12 cellular contexts compared by ENCODE assay signal in genomic region chr18:74840492-74841167, GRCh38.
DNase-seq lines count a peak whose midpoint lies in the region; ATAC-seq and TF ChIP-seq lines count a peak whose summit lies in the region.
"Had no signal": no experiment of that assay in that cellular context is flagged by ENCODE, and none has a peak within 500 bp of the region (broad histone marks: within the 10 kb centered on the region; RNA-seq: fewer than 3 reads in every experiment).

No MANE protein-coding gene starts in this region.

- H3K27ac Mint-ChIP-seq in activated T-helper 1 cell treated with anti-CD3 and anti-CD28 coated beads, Interleukin-12 subunit alpha, Interleukin-12 subunit beta, Interleukin-2, Interleukin-4 antibody, amounts not matched to agents 30 ng/mL and 10 ng/mL and 1 ng/mL, durations not matched to agents 14 hours and 24 hours and 36 hours = peak overlapping the region; percentile 71

- CTCF ChIA-PET in IMR-90 (lab: Yijun Ruan, JAX) (interaction anchor here (0.6 kb wide), 1 partner anchor 139 kb away, joined by 3 read pairs; no protein-coding TSS in a partner anchor), A673 (lab: Charles Lee) (no interaction called here)

- H3K27me3 ChIP-seq in IMR-90 (ENCODE audit: control insufficient read depth, insufficient read depth, low read length) = no peaks in the 10 kb centered on the region
- H3K27me3 ChIP-seq in A673 (replicated peaks; ENCODE audit: insufficient read depth, low read depth, low read length, poor library complexity) = no peaks in the 10 kb centered on the region

- no peak overlapping the region for H3K27ac ChIP-seq in IMR-90 (ENCODE audit: insufficient read depth, low read length)
- no peak overlapping the region for H3K27ac ChIP-seq in A673 (ENCODE audit: low read depth, low read length, poor library complexity, severe bottlenecking)

- BruUV-seq in IMR-90 (replicated peaks; lab: Mats Ljungman, UMichigan) (no TSS peak), A673 (replicated peaks; lab: Mats Ljungman, UMichigan) (no TSS peak)

- DNase-seq in DMS153 (lab: John Stamatoyannopoulos, UW) (peak; percentile 87), IMR-90 (peak; percentile 82), left colon (no peak), A673 (ENCODE audit: low spot score) (no peak), Ammon's horn (ENCODE audit: low spot score) (no peak), AML-193 (lab: John Stamatoyannopoulos, UW) (no peak)
- DNase-seq in activated T-helper 1 cell treated with anti-CD3 and anti-CD28 coated beads, Interleukin-12 subunit alpha, Interleukin-12 subunit beta, Interleukin-2, Interleukin-4 antibody, amounts not matched to agents 30 ng/mL and 10 ng/mL and 1 ng/mL, durations not matched to agents 14 hours and 24 hours and 36 hours (ENCODE audit: low spot score) = no peak
- no peak for DNase-seq in activated effector memory CD4-positive, alpha-beta T cell treated with Interleukin-2 at 50 U/mL for 16 hours
- DNase-seq: NCI-H774, occipital lobe had no signal

- H4K91ac ChIP-seq in IMR-90 (ENCODE audit: insufficient read depth, low read depth, low read length) = peak overlapping the region; percentile 36

- H4K8ac ChIP-seq in IMR-90 (ENCODE audit: low read depth in 2 of 2, low read length in 2 of 2) = peak overlapping the region; percentile 27 to 58

- no peaks in the 10 kb centered on the region for H3K27me3 Mint-ChIP-seq in activated T-helper 1 cell treated with anti-CD3 and anti-CD28 coated beads, Interleukin-12 subunit alpha, Interleukin-12 subunit beta, Interleukin-2, Interleukin-4 antibody, amounts not matched to agents 30 ng/mL and 10 ng/mL and 1 ng/mL, durations not matched to agents 14 hours and 24 hours and 36 hours (ENCODE audit: insufficient read depth)
- H3K27me3 Mint-ChIP-seq: central memory CD8-positive, alpha-beta T cell; IgD-negative memory B cell had no signal

- H4K20me1 ChIP-seq in IMR-90 (ENCODE audit: insufficient read depth, low read length) = no peaks in the 10 kb centered on the region

- TF ChIP-seq CTCF in IMR-90 (conservative IDR thresholded peaks at IDR 0.05; ENCODE audit: low read depth, low read length) = no peak
- no peak for TF ChIP-seq CTCF in A673 (conservative IDR thresholded peaks at IDR 0.05; ENCODE audit: low read depth, low read length)

- H3K9me3 Mint-ChIP-seq in activated T-helper 1 cell treated with anti-CD3 and anti-CD28 coated beads, Interleukin-12 subunit alpha, Interleukin-12 subunit beta, Interleukin-2, Interleukin-4 antibody, amounts not matched to agents 30 ng/mL and 10 ng/mL and 1 ng/mL, durations not matched to agents 14 hours and 24 hours and 36 hours = peaks cover 5% of the 10 kb centered on the region
- H3K9me3 Mint-ChIP-seq: central memory CD8-positive, alpha-beta T cell; IgD-negative memory B cell had no signal

- peak overlapping the region; percentile 19 for H3K4me3 Mint-ChIP-seq in activated T-helper 1 cell treated with anti-CD3 and anti-CD28 coated beads, Interleukin-12 subunit alpha, Interleukin-12 subunit beta, Interleukin-2, Interleukin-4 antibody, amounts not matched to agents 30 ng/mL and 10 ng/mL and 1 ng/mL, durations not matched to agents 14 hours and 24 hours and 36 hours
- H3K4me3 Mint-ChIP-seq: central memory CD8-positive, alpha-beta T cell had no signal

- dilution Hi-C loops in IMR-90 (cut with HindIII; ENCODE audit: low sequenced_read_pairs, unreplicated experiment) = no loop called here

- H3K4me1 ChIP-seq in IMR-90 (ENCODE audit: control insufficient read depth, insufficient read depth, low read length) (peaks cover 12% of the 10 kb centered on the region), A673 (ENCODE audit: insufficient read depth, low read length, poor library complexity, severe bottlenecking) (no peaks in the 10 kb centered on the region)

- peak overlapping the region; percentile 27; the same call in 1 of the 2 replicates for H4K5ac ChIP-seq in IMR-90 (ENCODE audit: low read depth, low read length)

- no peak for TF ChIP-seq POLR2A in IMR-90 (IDR thresholded peaks at IDR 0.05; ENCODE audit: low read depth, low read length)

- H3K4me2 ChIP-seq in IMR-90 (ENCODE audit: low read depth, low read length) = no peak overlapping the region; the same call in 1 of the 2 replicates

- H3K4ac ChIP-seq in IMR-90 (ENCODE audit: low read depth, low read length) = peak overlapping the region; percentile 53

- no peaks in the 10 kb centered on the region for H3K9me3 ChIP-seq in IMR-90 (ENCODE audit: control insufficient read depth, insufficient read depth, low read length)
- H3K9me3 ChIP-seq in A673 (ENCODE audit: low read depth, low read length, poor library complexity, severe bottlenecking) = no peaks in the 10 kb centered on the region

- peak overlapping the region; percentile 66 for H2AK5ac ChIP-seq in IMR-90 (ENCODE audit: low read depth, low read length)

- no peak overlapping the region for H3K56ac ChIP-seq in IMR-90 (ENCODE audit: extremely low read depth, insufficient read depth, low read length)

- TF ChIP-seq RAD21 in IMR-90 (IDR thresholded peaks at IDR 0.05; ENCODE audit: low read length) = no peak

- H3K18ac ChIP-seq in IMR-90 (ENCODE audit: low read depth, low read length) = peak overlapping the region; percentile 50; the same call in 1 of the 2 replicates

- H3K36me3 Mint-ChIP-seq in activated T-helper 1 cell treated with anti-CD3 and anti-CD28 coated beads, Interleukin-12 subunit alpha, Interleukin-12 subunit beta, Interleukin-2, Interleukin-4 antibody, amounts not matched to agents 30 ng/mL and 10 ng/mL and 1 ng/mL, durations not matched to agents 14 hours and 24 hours and 36 hours (ENCODE audit: low read depth) = peaks cover 20% of the 10 kb centered on the region

- 0 out of 4 replicates have a peak, but pooled peaks cover 0 to 12% of the 10 kb centered on the region in 2 experiments for H3K79me1 ChIP-seq in IMR-90 (ENCODE audit: low read depth in 1 of 2, low read length in 2 of 2)

- in situ Hi-C loops in IMR-90 (cut with MboI; ENCODE audit: low sequenced_read_pairs) = no loop called here

- POLR2A ChIA-PET in IMR-90 (lab: Charles Lee; ENCODE audit: unreplicated experiment) (no interaction called here), A673 (lab: Charles Lee; ENCODE audit: low non-redundant PET) (no interaction called here)

- peak overlapping the region; percentile 32; the same call in 1 of the 2 replicates for H3K14ac ChIP-seq in IMR-90 (replicated peaks; ENCODE audit: low read depth, low read length)

- H2BK120ac ChIP-seq in IMR-90 (ENCODE audit: low read depth, low read length) = peak overlapping the region; percentile 54

- H3K36me3 ChIP-seq in IMR-90 (ENCODE audit: control insufficient read depth, insufficient read depth, low read length) (no peaks in the 10 kb centered on the region; the same call in none of the 2 replicates), A673 (ENCODE audit: insufficient read depth, low read length, poor library complexity, severe bottlenecking) (no peaks in the 10 kb centered on the region)

- H2BK15ac ChIP-seq in IMR-90 (ENCODE audit: low read depth, low read length) = peak overlapping the region; percentile 76; the same call in 1 of the 3 replicates

- H3K4me3 ChIP-seq in IMR-90 (ENCODE audit: insufficient read depth, low read depth, low read length) (no peak overlapping the region), A673 (ENCODE audit: low read depth, low read length, poor library complexity, severe bottlenecking) (no peak overlapping the region)

- H2AFZ ChIP-seq in IMR-90 (replicated peaks; ENCODE audit: low read length, poor library complexity) = peak overlapping the region; percentile 9

- H3K4me1 Mint-ChIP-seq in activated T-helper 1 cell treated with anti-CD3 and anti-CD28 coated beads, Interleukin-12 subunit alpha, Interleukin-12 subunit beta, Interleukin-2, Interleukin-4 antibody, amounts not matched to agents 30 ng/mL and 10 ng/mL and 1 ng/mL, durations not matched to agents 14 hours and 24 hours and 36 hours (ENCODE audit: low read depth) = peaks cover 33% of the 10 kb centered on the region

- H2AK9ac ChIP-seq in IMR-90 (replicated peaks; ENCODE audit: low read depth, low read length, poor library complexity) = no peak overlapping the region

- WGBS in IMR-90 (ENCODE audit: extremely low coverage in 2 of 2, insufficient read length in 1 of 2), 2 experiments = 0% methylated on average over 2 of the region's 7 CpGs; no CpG with 5 or more reads in 1 of the 2 experiments

- ATAC-seq in IMR-90 (ENCODE audit: low read depth) (peak; percentile 60), left colon (peak; percentile 83)

- H2BK20ac ChIP-seq in IMR-90 (ENCODE audit: low read depth, low read length) = peak overlapping the region; percentile 24; the same call in 1 of the 2 replicates

- H3K9ac ChIP-seq in IMR-90 (ENCODE audit: low read depth, low read length) = no peak overlapping the region

- peaks cover 10% of the 10 kb centered on the region for H3K9me1 ChIP-seq in IMR-90 (ENCODE audit: insufficient read depth, low read length)

- H2BK5ac ChIP-seq in IMR-90 (ENCODE audit: low read depth, low read length, poor library complexity, severe bottlenecking) = peak overlapping the region; percentile 5

- H3K23ac ChIP-seq in IMR-90 (ENCODE audit: low read depth, low read length) = no peak overlapping the region

- intact Hi-C loops in IMR-90 (cut with micrococcal nuclease) = loop anchor here (10.0 kb wide), 1 partner anchor 184 kb away; no protein-coding TSS in a partner anchor
- intact Hi-C loops in activated T-helper 1 cell treated with anti-CD3 and anti-CD28 coated beads, Interleukin-12 subunit alpha, Interleukin-12 subunit beta, Interleukin-2, Interleukin-4 antibody, amounts not matched to agents 30 ng/mL and 10 ng/mL and 1 ng/mL, durations not matched to agents 14 hours and 24 hours and 36 hours (cut with micrococcal nuclease) = no loop called here
- intact Hi-C loops in left colon (cut with DNase I, micrococcal nuclease) = no loop called here
- intact Hi-C loops in A673 (cut with micrococcal nuclease; ENCODE audit: unreplicated experiment) = no loop called here

TF ChIP-seq in IMR-90, 13 proteins besides CTCF, POLR2A, EP300 and RAD21:
- TF ChIP-seq FOS (IDR thresholded peaks at IDR 0.05; ENCODE audit: low read depth, low read length) = 0 out of 2 replicates have a peak, but pooled peaks have one; percentile 19
- TF ChIP-seq USF2 (IDR thresholded peaks at IDR 0.05; ENCODE audit: low read depth, low read length) = no peak

Comparison
In these comparisons a context has a peak if more than half of its experiments do, and no peak if none do; other contexts are left out.
1. DNase-seq: peak in DMS153 (single experiment) and IMR-90 (single experiment); none in activated T-helper 1 cell treated with anti-CD3 and anti-CD28 coated beads, Interleukin-12 subunit alpha, Interleukin-12 subunit beta, Interleukin-2, Interleukin-4 antibody, amounts not matched to agents 30 ng/mL and 10 ng/mL and 1 ng/mL, durations not matched to agents 14 hours and 24 hours and 36 hours (single experiment), left colon (0 of 2), A673 (single experiment), activated effector memory CD4-positive, alpha-beta T cell treated with Interleukin-2 at 50 U/mL for 16 hours (single experiment), Ammon's horn (single experiment) and AML-193 (0 of 2).